Comparison of ENCODE assay signal across 8 cellular contexts in the genomic region with DNA sequence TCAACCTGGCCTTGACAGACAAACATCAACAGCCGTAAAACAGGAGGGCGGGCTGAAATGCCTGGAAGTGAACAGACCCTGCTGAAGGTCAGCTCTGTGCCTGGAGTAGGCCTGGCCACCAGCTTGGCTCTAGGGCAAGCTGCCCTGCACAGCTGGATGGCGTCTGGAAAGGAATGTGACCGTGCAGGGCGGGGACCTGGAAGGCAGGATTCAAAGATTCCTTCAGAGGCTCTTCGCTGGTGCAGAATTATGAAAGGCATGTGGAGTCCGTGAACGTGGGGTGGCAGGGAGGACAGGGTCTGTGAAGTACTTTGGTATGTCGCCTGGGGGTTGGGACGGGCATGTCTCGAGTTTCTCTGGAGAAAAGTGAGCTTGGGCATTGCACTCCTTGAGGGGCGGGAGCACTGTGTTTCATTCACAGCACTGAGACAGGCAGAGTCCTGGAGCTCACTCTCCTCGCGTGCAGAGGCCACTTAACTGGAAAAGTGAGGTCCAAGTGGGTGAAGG. TPM values are rescaled to one million over a fixed set of nuclear protein-coding genes. Genes with fewer than 3 reads are reported as not detected.
DNase-seq lines count a peak whose midpoint lies in the region; ATAC-seq, FAIRE-seq and TF ChIP-seq lines count a peak whose summit lies in the region.

No MANE protein-coding gene starts in this region.

- peak overlapping the region; percentile 70 for H3K27ac ChIP-seq in keratinocyte (ENCODE audit: control insufficient read depth, insufficient read depth, low read length)

- CTCF ChIA-PET in activated naive CD4-positive, alpha-beta T cell treated with anti-CD3 and anti-CD28 coated beads, Interleukin-2, amount 10 ng/mL, durations not matched to agents 7 days and 5 days (lab: Charles Lee) = interaction anchor here (1.1 to 31.5 kb wide), 3 partner anchors 11 to 27 kb away, joined by 5 to 592 read pairs (median 145); partner anchors contain the start of gene CDC42BPG

- H3K79me2 ChIP-seq in keratinocyte (ENCODE audit: control insufficient read depth, insufficient read depth, low read length) = peaks cover 58% of the 10 kb centered on the region

- H2AFZ ChIP-seq in keratinocyte (ENCODE audit: control insufficient read depth, low read length) = no peak overlapping the region

- peaks cover 72% of the 10 kb centered on the region for H3K4me1 Mint-ChIP-seq in activated naive CD4-positive, alpha-beta T cell treated with anti-CD3 and anti-CD28 coated beads, Interleukin-2, amount 10 ng/mL, durations not matched to agents 7 days and 5 days
- peaks cover 68% of the 10 kb centered on the region for H3K4me1 Mint-ChIP-seq in activated naive CD8-positive, alpha-beta T cell treated with anti-CD3 and anti-CD28 coated beads, Interleukin-2, amount 10 ng/mL, durations not matched to agents 7 days and 5 days
- H3K4me1 Mint-ChIP-seq in stimulated activated naive CD8-positive, alpha-beta T cell treated with anti-CD3 and anti-CD28 coated beads, Interleukin-15, Interleukin-2, amounts not matched to agents 100 ng/mL and 50 ng/mL, for 24 hours (ENCODE audit: low read depth) = peaks cover 84% of the 10 kb centered on the region

- H3K9ac ChIP-seq in keratinocyte (ENCODE audit: control insufficient read depth, extremely low read depth, insufficient read depth, low read length) = peak overlapping the region; percentile 88

- H3K4me2 ChIP-seq in keratinocyte (ENCODE audit: control insufficient read depth, extremely low read depth, insufficient read depth, low read depth, low read length) = peak overlapping the region; percentile 91

- H3K36me3 ChIP-seq in keratinocyte (ENCODE audit: control insufficient read depth in 2 of 2, extremely low read depth in 1 of 2, insufficient read depth in 2 of 2, low read length in 2 of 2) = peaks cover 18 to 30% of the 10 kb centered on the region in 2 experiments

- peaks cover 42% of the 10 kb centered on the region for H3K4me1 ChIP-seq in keratinocyte (ENCODE audit: control insufficient read depth, extremely low read depth, insufficient read depth, low read length)

- dilution Hi-C loops in keratinocyte (cut with MboI; ENCODE audit: extremely low pct_ligation_motif_present, low sequenced_read_pairs) = no loop called here

- H3K9me3 ChIP-seq in keratinocyte (ENCODE audit: control insufficient read depth, low read depth, low read length) = no peaks in the 10 kb centered on the region

- H3K9me1 ChIP-seq in keratinocyte (ENCODE audit: control insufficient read depth, extremely low read depth, insufficient read depth, low read length) = peaks cover 3% of the 10 kb centered on the region

- H3K4me3 ChIP-seq in keratinocyte (ENCODE audit: control insufficient read depth in 2 of 3, extremely low read depth in 1 of 3, insufficient read depth in 2 of 3, low read depth in 1 of 3, low read length in 3 of 3) = peak overlapping the region; percentile 59 to 85 (median 78)

- no peak for FAIRE-seq in keratinocyte (lab: Jason Lieb, UNC)

- H4K20me1 ChIP-seq in keratinocyte (ENCODE audit: control insufficient read depth, extremely low read depth, insufficient read depth, low read length) = peaks cover 25% of the 10 kb centered on the region

- no peaks in the 10 kb centered on the region for H3K27me3 ChIP-seq in keratinocyte (ENCODE audit: control insufficient read depth, extremely low read depth, insufficient read depth, low read length)

- peak overlapping the region; percentile 84 for H3K27ac Mint-ChIP-seq in activated naive CD4-positive, alpha-beta T cell treated with anti-CD3 and anti-CD28 coated beads, Interleukin-2, amount 10 ng/mL, durations not matched to agents 7 days and 5 days
- peak overlapping the region; percentile 88 for H3K27ac Mint-ChIP-seq in activated naive CD8-positive, alpha-beta T cell treated with anti-CD3 and anti-CD28 coated beads, Interleukin-2, amount 10 ng/mL, durations not matched to agents 7 days and 5 days
- H3K27ac Mint-ChIP-seq in stimulated activated naive CD8-positive, alpha-beta T cell treated with anti-CD3 and anti-CD28 coated beads, Interleukin-15, Interleukin-2, amounts not matched to agents 100 ng/mL and 50 ng/mL, for 24 hours = peak overlapping the region; percentile 90

- no peak for TF ChIP-seq CTCF in keratinocyte (optimal IDR thresholded peaks at IDR 0.05 in 1 of 3, IDR thresholded peaks at IDR 0.05 in 1 of 3, conservative IDR thresholded peaks at IDR 0.05 in 1 of 3; ENCODE audit: extremely low read depth in 1 of 3, insufficient read depth in 2 of 3, low read length in 3 of 3)

- POLR2A ChIA-PET in activated naive CD8-positive, alpha-beta T cell treated with anti-CD3 and anti-CD28 coated beads, Interleukin-2, amount 10 ng/mL, durations not matched to agents 7 days and 5 days (lab: Charles Lee) = interaction anchor here (1.0 to 24.3 kb wide), 4 partner anchors 8 to 19 kb away, joined by 5 to 782 read pairs (median 16); partner anchors contain the start of gene CDC42BPG

- H3K9me3 Mint-ChIP-seq in activated naive CD4-positive, alpha-beta T cell treated with anti-CD3 and anti-CD28 coated beads, Interleukin-2, amount 10 ng/mL, durations not matched to agents 7 days and 5 days = no peaks in the 10 kb centered on the region
- no peaks in the 10 kb centered on the region for H3K9me3 Mint-ChIP-seq in activated naive CD8-positive, alpha-beta T cell treated with anti-CD3 and anti-CD28 coated beads, Interleukin-2, amount 10 ng/mL, durations not matched to agents 7 days and 5 days
- H3K9me3 Mint-ChIP-seq in stimulated activated naive CD8-positive, alpha-beta T cell treated with anti-CD3 and anti-CD28 coated beads, Interleukin-15, Interleukin-2, amounts not matched to agents 100 ng/mL and 50 ng/mL, for 24 hours = no peaks in the 10 kb centered on the region

- H3K4me3 Mint-ChIP-seq in activated naive CD4-positive, alpha-beta T cell treated with anti-CD3 and anti-CD28 coated beads, Interleukin-2, amount 10 ng/mL, durations not matched to agents 7 days and 5 days = peak overlapping the region; percentile 99
- H3K4me3 Mint-ChIP-seq in activated naive CD8-positive, alpha-beta T cell treated with anti-CD3 and anti-CD28 coated beads, Interleukin-2, amount 10 ng/mL, durations not matched to agents 7 days and 5 days = peak overlapping the region; percentile 100
- peak overlapping the region; percentile 97 for H3K4me3 Mint-ChIP-seq in stimulated activated naive CD8-positive, alpha-beta T cell treated with anti-CD3 and anti-CD28 coated beads, Interleukin-15, Interleukin-2, amounts not matched to agents 100 ng/mL and 50 ng/mL, for 24 hours

- no peak for DNase-seq in activated naive CD4-positive, alpha-beta T cell treated with anti-CD3 and anti-CD28 coated beads, Interleukin-2, amount 10 ng/mL, durations not matched to agents 7 days and 5 days
- no peak for DNase-seq in activated naive CD4-positive, alpha-beta T cell treated with anti-CD3 and anti-CD28 coated beads, Interleukin-2, amount 50 U/mL, for 16 hours
- no peak for DNase-seq in activated naive CD8-positive, alpha-beta T cell treated with anti-CD3 and anti-CD28 coated beads, Interleukin-2, amount 10 ng/mL, durations not matched to agents 7 days and 5 days
- no peak for DNase-seq in keratinocyte (ENCODE audit: low read depth, low spot score)
- DNase-seq in DMS153 (lab: John Stamatoyannopoulos, UW) = no peak
- DNase-seq in MV-4-11 (lab: John Stamatoyannopoulos, UW) = no peak

- ATAC-seq in activated naive CD8-positive, alpha-beta T cell treated with anti-CD3 and anti-CD28 coated beads, Interleukin-2, amount 10 ng/mL, durations not matched to agents 7 days and 5 days (ENCODE audit: low read depth) = no peak
- ATAC-seq in HG03432 (IDR thresholded peaks at IDR 0.05; ENCODE audit: unreplicated experiment) = no peak

- H3K36me3 Mint-ChIP-seq in activated naive CD4-positive, alpha-beta T cell treated with anti-CD3 and anti-CD28 coated beads, Interleukin-2, amount 10 ng/mL, durations not matched to agents 7 days and 5 days = peaks cover 47% of the 10 kb centered on the region
- peaks cover 36% of the 10 kb centered on the region for H3K36me3 Mint-ChIP-seq in activated naive CD8-positive, alpha-beta T cell treated with anti-CD3 and anti-CD28 coated beads, Interleukin-2, amount 10 ng/mL, durations not matched to agents 7 days and 5 days
- peaks cover 49% of the 10 kb centered on the region for H3K36me3 Mint-ChIP-seq in stimulated activated naive CD8-positive, alpha-beta T cell treated with anti-CD3 and anti-CD28 coated beads, Interleukin-15, Interleukin-2, amounts not matched to agents 100 ng/mL and 50 ng/mL, for 24 hours (ENCODE audit: low read depth)

- no peaks in the 10 kb centered on the region for H3K27me3 Mint-ChIP-seq in activated naive CD4-positive, alpha-beta T cell treated with anti-CD3 and anti-CD28 coated beads, Interleukin-2, amount 10 ng/mL, durations not matched to agents 7 days and 5 days
- no peaks in the 10 kb centered on the region for H3K27me3 Mint-ChIP-seq in activated naive CD8-positive, alpha-beta T cell treated with anti-CD3 and anti-CD28 coated beads, Interleukin-2, amount 10 ng/mL, durations not matched to agents 7 days and 5 days
- no peaks in the 10 kb centered on the region for H3K27me3 Mint-ChIP-seq in stimulated activated naive CD8-positive, alpha-beta T cell treated with anti-CD3 and anti-CD28 coated beads, Interleukin-15, Interleukin-2, amounts not matched to agents 100 ng/mL and 50 ng/mL, for 24 hours

RNA-seq across cellular contexts. Expression of gene EHD1, which starts 1.5 kb away (rescaled TPM):
- 100 to 1,000 TPM; 187 to 195 TPM for total RNA-seq in activated naive CD8-positive, alpha-beta T cell treated with anti-CD3 and anti-CD28 coated beads, Interleukin-2, amount 10 ng/mL, durations not matched to agents 7 days and 5 days
- polyA plus RNA-seq in keratinocyte = 73.9 to 192 TPM (median 75.6 TPM) in 3 replicates
- polyA plus RNA-seq in keratinocyte (2011; ENCODE audit: low read depth) = 89.7 TPM
- 69.4 and 117 TPM in 2 replicates for polyA plus RNA-seq in keratinocyte (2011; cell fraction: cytosol; rRNA removed)
- 139 and 148 TPM in 2 replicates for polyA plus RNA-seq in keratinocyte (2011; cell fraction: nucleus; rRNA removed)
- polyA plus RNA-seq in keratinocyte (2012; ENCODE audit: low replicate concordance) = 50.2 and 134 TPM in 2 replicates
- 107 to 412 TPM (median 144 TPM) in 3 replicates for polyA minus RNA-seq in keratinocyte
- polyA minus RNA-seq in keratinocyte (2011; cell fraction: cytosol; rRNA and poly(A)+ RNA removed) = 120 TPM
- 91.0 and 135 TPM in 2 replicates for polyA minus RNA-seq in keratinocyte (2011; cell fraction: nucleus; rRNA and poly(A)+ RNA removed)

RNA-seq across cellular contexts. Expression of gene CDC42BPG, which starts 32.4 kb away (rescaled TPM):
- total RNA-seq in activated naive CD8-positive, alpha-beta T cell treated with anti-CD3 and anti-CD28 coated beads, Interleukin-2, amount 10 ng/mL, durations not matched to agents 7 days and 5 days = 1 to 10 TPM; 3.4 to 3.5 TPM
- polyA plus RNA-seq in keratinocyte = 2.2 to 4.0 TPM (median 2.5 TPM) in 3 replicates
- 2.5 TPM for polyA plus RNA-seq in keratinocyte (2011; ENCODE audit: low read depth)
- polyA plus RNA-seq in keratinocyte (2011; cell fraction: cytosol; rRNA removed) = 1.4 and 3.5 TPM in 2 replicates
- polyA plus RNA-seq in keratinocyte (2011; cell fraction: nucleus; rRNA removed) = 9.9 and 12.9 TPM in 2 replicates
- polyA plus RNA-seq in keratinocyte (2012; ENCODE audit: low replicate concordance) = 6.3 and 7.4 TPM in 2 replicates
- polyA minus RNA-seq in keratinocyte = 3.6 to 9.7 TPM (median 5.5 TPM) in 3 replicates
- 4.6 TPM for polyA minus RNA-seq in keratinocyte (2011; cell fraction: cytosol; rRNA and poly(A)+ RNA removed)
- polyA minus RNA-seq in keratinocyte (2011; cell fraction: nucleus; rRNA and poly(A)+ RNA removed) = 11.5 and 16.9 TPM in 2 replicates

RNA-seq across cellular contexts. Expression of gene ATG2A, which starts 40.1 kb away (rescaled TPM):
- 10 to 100 TPM; 34.5 to 39.7 TPM for total RNA-seq in activated naive CD8-positive, alpha-beta T cell treated with anti-CD3 and anti-CD28 coated beads, Interleukin-2, amount 10 ng/mL, durations not matched to agents 7 days and 5 days
- polyA plus RNA-seq in keratinocyte = 2.4 to 5.7 TPM (median 4.5 TPM) in 3 replicates
- polyA plus RNA-seq in keratinocyte (2011; ENCODE audit: low read depth) = 8.6 TPM
- 3.0 and 6.4 TPM in 2 replicates for polyA plus RNA-seq in keratinocyte (2011; cell fraction: cytosol; rRNA removed)
- 15.8 and 21.8 TPM in 2 replicates for polyA plus RNA-seq in keratinocyte (2011; cell fraction: nucleus; rRNA removed)
- 13.5 and 26.7 TPM in 2 replicates for polyA plus RNA-seq in keratinocyte (2012; ENCODE audit: low replicate concordance)
- polyA minus RNA-seq in keratinocyte = 7.6 to 19.2 TPM (median 9.6 TPM) in 3 replicates
- polyA minus RNA-seq in keratinocyte (2011; cell fraction: cytosol; rRNA and poly(A)+ RNA removed) = 27.4 TPM
- polyA minus RNA-seq in keratinocyte (2011; cell fraction: nucleus; rRNA and poly(A)+ RNA removed) = 18.6 and 21.2 TPM in 2 replicates

RNA-seq across cellular contexts. Expression of gene PPP2R5B, which starts 47.6 kb away (rescaled TPM):
- 10 to 100 TPM; 18.6 to 22.3 TPM for total RNA-seq in activated naive CD8-positive, alpha-beta T cell treated with anti-CD3 and anti-CD28 coated beads, Interleukin-2, amount 10 ng/mL, durations not matched to agents 7 days and 5 days
- polyA plus RNA-seq in keratinocyte = 13.7 to 20.6 TPM (median 16.4 TPM) in 3 replicates
- polyA plus RNA-seq in keratinocyte (2011; ENCODE audit: low read depth) = 7.8 TPM
- 16.3 and 20.1 TPM in 2 replicates for polyA plus RNA-seq in keratinocyte (2011; cell fraction: cytosol; rRNA removed)
- polyA plus RNA-seq in keratinocyte (2011; cell fraction: nucleus; rRNA removed) = 38.1 and 45.2 TPM in 2 replicates
- polyA plus RNA-seq in keratinocyte (2012; ENCODE audit: low replicate concordance) = 14.8 and 20.4 TPM in 2 replicates
- 11.6 to 19.6 TPM (median 15.0 TPM) in 3 replicates for polyA minus RNA-seq in keratinocyte
- polyA minus RNA-seq in keratinocyte (2011; cell fraction: cytosol; rRNA and poly(A)+ RNA removed) = 12.9 TPM
- 9.4 and 19.5 TPM in 2 replicates for polyA minus RNA-seq in keratinocyte (2011; cell fraction: nucleus; rRNA and poly(A)+ RNA removed)

RNA-seq across cellular contexts. Expression of gene GPHA2, which starts 58.8 kb away (rescaled TPM):
- total RNA-seq in activated naive CD8-positive, alpha-beta T cell treated with anti-CD3 and anti-CD28 coated beads, Interleukin-2, amount 10 ng/mL, durations not matched to agents 7 days and 5 days = not detected
- 0.08 TPM in 1 of 3 replicates, not detected in the others for polyA plus RNA-seq in keratinocyte
- not detected for polyA plus RNA-seq in keratinocyte (2011; ENCODE audit: low read depth)
- 0.16 and 0.34 TPM in 2 replicates for polyA plus RNA-seq in keratinocyte (2011; cell fraction: cytosol; rRNA removed)
- polyA plus RNA-seq in keratinocyte (2011; cell fraction: nucleus; rRNA removed) = not detected in 2 replicates
- 0.22 TPM in 1 of 2 replicates, not detected in the other for polyA plus RNA-seq in keratinocyte (2012; ENCODE audit: low replicate concordance)
- not detected in 3 replicates for polyA minus RNA-seq in keratinocyte
- not detected for polyA minus RNA-seq in keratinocyte (2011; cell fraction: cytosol; rRNA and poly(A)+ RNA removed)
- not detected in 2 replicates for polyA minus RNA-seq in keratinocyte (2011; cell fraction: nucleus; rRNA and poly(A)+ RNA removed)
